ENCODE assay signal across 24 cellular contexts in the genomic region with DNA sequence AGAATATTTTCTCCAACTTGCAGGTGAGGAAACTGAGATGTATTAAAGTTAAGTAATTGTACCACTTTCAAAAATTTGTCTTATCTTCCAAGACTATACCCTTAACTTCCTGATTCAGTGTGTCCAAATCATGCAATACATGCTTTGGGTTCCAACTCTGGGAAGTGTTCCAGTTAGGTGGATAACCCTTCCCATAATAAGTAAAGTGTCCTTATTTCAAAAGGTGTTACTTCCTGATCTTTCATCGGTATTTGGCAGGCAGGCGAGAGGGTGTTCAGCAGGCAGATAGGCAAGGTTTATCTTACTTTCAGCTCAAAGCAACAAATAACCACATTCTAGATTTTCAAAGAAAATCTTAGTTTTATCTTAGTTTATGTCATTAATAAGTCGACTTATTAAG. TPM values are rescaled to one million over a fixed set of nuclear protein-coding genes. Genes with fewer than 3 reads are reported as not detected.
DNase-seq lines count a peak whose midpoint lies in the region; ATAC-seq and TF ChIP-seq lines count a peak whose summit lies in the region.
"Had no signal": no experiment of that assay in that cellular context is flagged by ENCODE, and none has a peak within 500 bp of the region (broad histone marks: within the 10 kb centered on the region; RNA-seq: fewer than 3 reads in every experiment).

No MANE protein-coding gene starts in this region.

- no peaks in the 10 kb centered on the region for H3K4me1 Mint-ChIP-seq in MCF 10A (ENCODE audit: insufficient read depth, unreplicated experiment)

- in situ Hi-C loops in mammary epithelial cell (cut with MboI; ENCODE audit: low sequenced_read_pairs in 2 of 2): no loop called here
- in situ Hi-C loops in gastrocnemius medialis (cut with MboI; ENCODE audit: low sequenced_read_pairs in 4 of 4): no loop called here

- H3K79me2 ChIP-seq in mammary epithelial cell (ENCODE audit: insufficient read depth, low read length): no peaks in the 10 kb centered on the region

- no peak overlapping the region for H3K4me2 ChIP-seq in mammary epithelial cell (ENCODE audit: insufficient read depth, low read depth, low read length)
- H3K4me2 ChIP-seq: BLaER1 had no signal

- H4K20me1 ChIP-seq in mammary epithelial cell (ENCODE audit: insufficient read depth, low read length): no peaks in the 10 kb centered on the region
- H4K20me1 ChIP-seq: BLaER1 had no signal

- H3K27ac ChIP-seq in mammary epithelial cell (ENCODE audit: insufficient read depth, low read depth, low read length) (no peak overlapping the region), lower lobe of right lung (no peak overlapping the region), upper lobe of right lung (no peak overlapping the region), gastrocnemius medialis (no peak overlapping the region)
- H3K27ac ChIP-seq: 22Rv1, BLaER1, SJSA1 had no signal

- H3K4me1 ChIP-seq in mammary epithelial cell (ENCODE audit: insufficient read depth, low read length) (no peaks in the 10 kb centered on the region), lower lobe of right lung (peaks cover 6% of the 10 kb centered on the region), upper lobe of right lung (peaks cover 11% of the 10 kb centered on the region), gastrocnemius medialis (no peaks in the 10 kb centered on the region)
- H3K4me1 ChIP-seq: BLaER1 had no signal

- H3K27me3 Mint-ChIP-seq in MCF 10A (ENCODE audit: insufficient read depth, unreplicated experiment): peaks cover 31% of the 10 kb centered on the region
- H3K27me3 Mint-ChIP-seq: CD4-positive, alpha-beta T cell had no signal

- H3K27me3 ChIP-seq in mammary epithelial cell (ENCODE audit: insufficient read depth, low read length): no peaks in the 10 kb centered on the region
- H3K27me3 ChIP-seq in lower lobe of right lung (ENCODE audit: low read depth): no peaks in the 10 kb centered on the region
- no peaks in the 10 kb centered on the region for H3K27me3 ChIP-seq in upper lobe of right lung
- H3K27me3 ChIP-seq in gastrocnemius medialis: no peaks in the 10 kb centered on the region
- H3K27me3 ChIP-seq: BLaER1, SJSA1 had no signal

- no peak overlapping the region for H3K27ac Mint-ChIP-seq in MCF 10A (ENCODE audit: low read depth, unreplicated experiment)
- H3K27ac Mint-ChIP-seq: CD4-positive, alpha-beta T cell had no signal

- no TSS peak for BruUV-seq in MCF 10A (replicated peaks; lab: Mats Ljungman, UMichigan)
- no TSS peak for BruUV-seq in mammary epithelial cell (replicated peaks; lab: Mats Ljungman, UMichigan)

- intact Hi-C loops in MCF 10A (cut with micrococcal nuclease) (loop anchor here (2.0 kb wide), 1 partner anchor 196 kb away; no protein-coding TSS in a partner anchor), mammary epithelial cell (cut with micrococcal nuclease) (no loop called here), left cardiac atrium (cut with DNase I) (loop anchor here in 1 of 2 donors (5.0 kb wide), 1 partner anchor 196 kb away; no protein-coding TSS in a partner anchor), lower lobe of right lung (cut with DNase I) (no loop called here), upper lobe of right lung (cut with DNase I) (no loop called here), gastrocnemius medialis (cut with DNase I; ENCODE audit: low total_unique reads) (no loop called here)

- H3K36me3 Mint-ChIP-seq in MCF 10A (ENCODE audit: insufficient read depth, unreplicated experiment): no peaks in the 10 kb centered on the region

- 76% methylated on average over 3 of the region's 3 CpGs for WGBS in mammary epithelial cell (ENCODE audit: low coverage, missing lambda C conversion rate)

- H3K4me3 Mint-ChIP-seq in MCF 10A (ENCODE audit: unreplicated experiment): no peak overlapping the region
- H3K4me3 Mint-ChIP-seq: CD4-positive, alpha-beta T cell had no signal

- H3K36me3 ChIP-seq in mammary epithelial cell (ENCODE audit: insufficient read depth, low read length) (no peaks in the 10 kb centered on the region), lower lobe of right lung (no peaks in the 10 kb centered on the region), upper lobe of right lung (no peaks in the 10 kb centered on the region), gastrocnemius medialis (no peaks in the 10 kb centered on the region)
- H3K36me3 ChIP-seq: BLaER1, SJSA1 had no signal

- ATAC-seq in left cardiac atrium (peak; percentile 35 to 43), lower lobe of right lung (peak; percentile 15 to 70), upper lobe of right lung (peak; percentile 31), gastrocnemius medialis (no peak)
- ATAC-seq: Panc1 had no signal

- DNase-seq in MCF 10A (ENCODE audit: unreplicated experiment) (peak; percentile 65), mammary epithelial cell (no peak), left cardiac atrium (no peak), lower lobe of right lung (no peak), upper lobe of right lung (no peak), NOMO-1 treated with DMSO at 0.1 percent for 48 hours (lab: John Stamatoyannopoulos, UW; ENCODE audit: unreplicated experiment) (no peak), gastrocnemius medialis (no peak)
- DNase-seq in stimulated activated CD4-positive, alpha-beta T cell treated with anti-CD3 and anti-CD28 coated beads, Interleukin-12 subunit alpha, Interleukin-12 subunit beta, amount 100 ng/mL, for 4 hours: no peak
- DNase-seq: ACHN; CD4-positive, alpha-beta T cell; COR-L47; DMS79; NCI-H1092 treated with DMSO at 0.1 percent for 48 hours; NCI-H1436 treated with DMSO at 0.1 percent for 48 hours; NCI-H1930; NCI-H2227 treated with DMSO at 0.1 percent for 48 hours; NCI-H510A treated with DMSO at 0.1 percent for 48 hours; NCI-H774; NK-92 treated with Interleukin-12 subunit alpha and Interleukin-12 subunit beta, amount 100 ng/mL, for 24 hours had no signal

- CTCF ChIA-PET in MCF 10A (lab: Yijun Ruan, JAX) (interaction anchor here (0.6 to 2.6 kb wide), 10 partner anchors 8 to 562 kb away, joined by 3 to 24 read pairs (median 6); no protein-coding TSS in a partner anchor), mammary epithelial cell (lab: Charles Lee; ENCODE audit: low non-redundant PET) (no interaction called here)

- TF ChIP-seq CTCF in MCF 10A (IDR thresholded peaks at IDR 0.05; ENCODE audit: unreplicated experiment): no peak
- no peak for TF ChIP-seq CTCF in mammary epithelial cell (conservative IDR thresholded peaks at IDR 0.05 in 1 of 2, IDR thresholded peaks at IDR 0.05 in 1 of 2; ENCODE audit: extremely low read depth in 1 of 2, insufficient read depth in 1 of 2, low read depth in 1 of 2, low read length in 2 of 2)
- TF ChIP-seq CTCF in lower lobe of right lung (IDR thresholded peaks at IDR 0.05): no peak
- TF ChIP-seq CTCF in upper lobe of right lung (IDR thresholded peaks at IDR 0.05): no peak
- TF ChIP-seq CTCF in gastrocnemius medialis (IDR thresholded peaks at IDR 0.05 in 4 of 5, conservative IDR thresholded peaks at IDR 0.05 in 1 of 5): no peak

- no peak overlapping the region for H2AFZ ChIP-seq in mammary epithelial cell (ENCODE audit: low read depth, low read length)

- H3K9me3 ChIP-seq in mammary epithelial cell (replicated peaks; ENCODE audit: insufficient read depth, low read length): peaks cover 12% of the 10 kb centered on the region
- H3K9me3 ChIP-seq in lower lobe of right lung: no peaks in the 10 kb centered on the region
- H3K9me3 ChIP-seq in upper lobe of right lung: no peaks in the 10 kb centered on the region
- H3K9me3 ChIP-seq in gastrocnemius medialis: no peaks in the 10 kb centered on the region
- H3K9me3 ChIP-seq: BLaER1, SJSA1 had no signal

- dilution Hi-C loops in mammary epithelial cell (cut with HindIII; ENCODE audit: low sequenced_read_pairs): no loop called here

- TF ChIP-seq POLR2A in gastrocnemius medialis (IDR thresholded peaks at IDR 0.05): no peak

- no peak overlapping the region for H3K9ac ChIP-seq in mammary epithelial cell (ENCODE audit: insufficient read depth, low read length)
- H3K9ac ChIP-seq: BLaER1 had no signal

- POLR2A ChIA-PET in MCF 10A (lab: Yijun Ruan, JAX): no interaction called here

- H3K4me3 ChIP-seq in mammary epithelial cell (replicated peaks in 1 of 3; ENCODE audit: insufficient read depth in 1 of 3, low read depth in 2 of 3, low read length in 3 of 3): no peak overlapping the region
- H3K4me3 ChIP-seq in lower lobe of right lung: no peak overlapping the region
- H3K4me3 ChIP-seq in upper lobe of right lung: no peak overlapping the region
- no peak overlapping the region for H3K4me3 ChIP-seq in gastrocnemius medialis
- H3K4me3 ChIP-seq: BLaER1, K562, SJSA1 had no signal

- H3K9me3 Mint-ChIP-seq in MCF 10A (ENCODE audit: unreplicated experiment): peaks cover 10% of the 10 kb centered on the region
- H3K9me3 Mint-ChIP-seq: CD4-positive, alpha-beta T cell had no signal

RNA-seq across cellular contexts. Expression of gene ARHGAP44, which starts 46.3 kb away (rescaled TPM):
- total RNA-seq in MCF 10A (2022) (0.42 and 1.3 TPM in 2 replicates), mammary epithelial cell (1 to 10 TPM; 1.1 to 4.3 TPM), left cardiac atrium (10 to 100 TPM in 1 of 2 donors, 1 to 10 TPM in 1; 7.7 to 10.8 TPM), lower lobe of right lung (39.0 TPM), upper lobe of right lung (41.2 TPM), gastrocnemius medialis (1 to 10 TPM; 1.4 to 6.2 (median 2.1) TPM)
- polyA plus RNA-seq in mammary epithelial cell: 0.12 TPM
- not detected for polyA minus RNA-seq in mammary epithelial cell
- total RNA-seq: CD4-positive, alpha-beta T cell had no signal

Comparison
In these comparisons a context has a peak if more than half of its experiments do, and no peak if none do; other contexts are left out.
1. ATAC-seq: peak in left cardiac atrium (2 of 2), lower lobe of right lung (2 of 2) and upper lobe of right lung (single experiment); none in gastrocnemius medialis (0 of 2).